Comparison of ENCODE assay signal across 8 cellular contexts in the genomic region with DNA sequence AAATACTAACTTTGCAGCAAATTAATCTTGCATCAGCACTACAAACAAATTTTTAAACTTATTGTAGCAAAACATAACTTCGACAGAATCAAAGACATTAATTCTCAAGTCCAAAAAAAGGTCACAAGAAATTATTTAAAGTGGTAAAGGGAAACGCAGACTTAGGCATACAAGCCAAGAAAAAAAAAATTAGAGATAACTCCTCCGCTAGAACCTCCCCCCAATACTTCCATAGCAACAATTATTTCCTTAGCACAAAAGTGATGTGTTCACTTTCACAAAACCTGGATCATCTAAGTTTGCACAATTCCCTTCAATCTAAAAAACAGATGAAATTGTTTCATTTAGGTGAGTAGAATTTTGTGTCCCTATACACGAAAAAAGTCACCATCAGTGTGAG. TPM values are rescaled to one million over a fixed set of nuclear protein-coding genes. Genes with fewer than 3 reads are reported as not detected.
A peak's percentile ranks its signal among the peaks of the same experiment; 100 is the strongest.
DNase-seq lines count a peak whose midpoint lies in the region; ATAC-seq, FAIRE-seq and TF ChIP-seq lines count a peak whose summit lies in the region.

No MANE protein-coding gene starts in this region.

- CTCF ChIA-PET in GM12878 (lab: Yijun Ruan, JAX) = interaction anchor here (0.9 to 3.8 kb wide), 5 partner anchors 13 to 86 kb away, joined by 3 to 21 read pairs (median 6); partner anchors contain the start of gene RPS3A

- ATAC-seq in GM12878 = no peak

- H3K36me3 ChIP-seq in GM12878 (ENCODE audit: control insufficient read depth in 2 of 2, insufficient read depth in 2 of 2, low read length in 1 of 2) (no peaks in the 10 kb centered on the region; a peak in 2 of 4 replicates), mesenchymal stem cell (ENCODE audit: control insufficient read depth in 1 of 2, insufficient read depth in 2 of 2, low read depth in 1 of 2, low read length in 2 of 2) (no peaks in the 10 kb centered on the region), urinary bladder (ENCODE audit: insufficient read depth) (no peaks in the 10 kb centered on the region)

- H3K27ac ChIP-seq in GM12878 (ENCODE audit: control insufficient read depth, insufficient read depth) (peak overlapping the region; percentile 92), mesenchymal stem cell (ENCODE audit: low read length, poor library complexity, severe bottlenecking) (no peak overlapping the region), urinary bladder (ENCODE audit: low read depth) (no peak overlapping the region)

- H3K4me3 ChIP-seq in GM12878 (peak overlapping the region; percentile 100), mesenchymal stem cell (ENCODE audit: insufficient read depth in 1 of 2, low read depth in 1 of 2, low read length in 2 of 2) (peak overlapping the region in 1 of 2 experiments; percentile 100), urinary bladder (ENCODE audit: low read depth, low read length) (peak overlapping the region; percentile 83)

- WGBS in GM12878 (ENCODE audit: insufficient coverage, insufficient replicate concordance, low lambda C conversion rate, missing lambda C conversion rate) = 26% methylated on average over 4 of the region's 4 CpGs
- WGBS in mesenchymal stem cell = 72% methylated on average over 2 of the region's 4 CpGs
- 25% methylated on average over 4 of the region's 4 CpGs for WGBS in urinary bladder

- H3K27ac Mint-ChIP-seq in activated naive CD4-positive, alpha-beta T cell treated with anti-CD3 and anti-CD28 coated beads, Interleukin-2, amount 50 U/mL, for 24 hours = peak overlapping the region; percentile 99

- no TSS peak for BruUV-seq in GM12878 (replicated peaks; lab: Mats Ljungman, UMichigan)

- H3K4me2 ChIP-seq in GM12878 (ENCODE audit: control insufficient read depth, insufficient read depth) (peak overlapping the region; percentile 53), mesenchymal stem cell (ENCODE audit: low read length, poor library complexity, severe bottlenecking) (peak overlapping the region; percentile 66)

- H2BK15ac ChIP-seq in mesenchymal stem cell (ENCODE audit: low read depth, poor library complexity, severe bottlenecking) = no peak overlapping the region

- RAD21 ChIA-PET in GM12878 (lab: Charles Lee; ENCODE audit: unreplicated experiment) = interaction anchor here (1.0 to 7.2 kb wide), 7 partner anchors 14 to 89 kb away, joined by 3 to 36 read pairs (median 6); no protein-coding TSS in a partner anchor

- no peak overlapping the region for H3K18ac ChIP-seq in mesenchymal stem cell (ENCODE audit: low read depth in 1 of 2, low read length in 2 of 2)

- no peaks in the 10 kb centered on the region for H3K9me3 Mint-ChIP-seq in activated naive CD4-positive, alpha-beta T cell treated with anti-CD3 and anti-CD28 coated beads, Interleukin-2, amount 50 U/mL, for 24 hours

- H3K4ac ChIP-seq in mesenchymal stem cell (ENCODE audit: low read depth in 1 of 2, low read length in 2 of 2) = no peak overlapping the region

- H3K23ac ChIP-seq in mesenchymal stem cell (ENCODE audit: low read length in 2 of 2) = no peak overlapping the region

- TF ChIP-seq POLR2A in GM12878 (IDR thresholded peaks at IDR 0.05; ENCODE audit: low read depth, low read length) = no peak

- no peaks in the 10 kb centered on the region for H3K27me3 Mint-ChIP-seq in activated naive CD4-positive, alpha-beta T cell treated with anti-CD3 and anti-CD28 coated beads, Interleukin-2, amount 50 U/mL, for 24 hours

- H4K91ac ChIP-seq in mesenchymal stem cell (ENCODE audit: low read length) = no peak overlapping the region

- no peak overlapping the region for H4K8ac ChIP-seq in mesenchymal stem cell (ENCODE audit: low read length)

- POLR2A ChIA-PET in GM12878 (lab: Charles Lee) = interaction anchor here (0.7 to 3.8 kb wide), 13 partner anchors 9 to 88 kb away, joined by 3 to 41 read pairs (median 4); partner anchors contain the start of gene RPS3A

- no peak overlapping the region for H3K14ac ChIP-seq in mesenchymal stem cell (ENCODE audit: low read length in 2 of 2)

- in situ Hi-C loops in GM12878 (cut with MboI) = no loop called here

- peaks cover 9% of the 10 kb centered on the region for H3K79me1 ChIP-seq in mesenchymal stem cell (replicated peaks; ENCODE audit: low read length, poor library complexity, severe bottlenecking)

- H4K20me1 ChIP-seq in GM12878 (ENCODE audit: control insufficient read depth, insufficient read depth) = no peaks in the 10 kb centered on the region

- no peak overlapping the region for H2BK12ac ChIP-seq in mesenchymal stem cell (ENCODE audit: low read length in 2 of 2)

- H3K9ac ChIP-seq in GM12878 (ENCODE audit: control insufficient read depth, insufficient read depth, low read length) (peak overlapping the region; percentile 96), mesenchymal stem cell (ENCODE audit: low read length) (peak overlapping the region; percentile 92)

- no peak overlapping the region for H2BK120ac ChIP-seq in mesenchymal stem cell (ENCODE audit: low read depth, low read length)

- peak overlapping the region; percentile 100 for H3K4me3 Mint-ChIP-seq in activated naive CD4-positive, alpha-beta T cell treated with anti-CD3 and anti-CD28 coated beads, Interleukin-2, amount 50 U/mL, for 24 hours

- no peak for FAIRE-seq in GM12878 (lab: Jason Lieb, UNC)

- TF ChIP-seq CTCF in GM12878 (IDR thresholded peaks at IDR 0.05 in 2 of 3, conservative IDR thresholded peaks at IDR 0.05 in 1 of 3; ENCODE audit: control insufficient read depth in 2 of 3, extremely low read depth in 1 of 3, insufficient read depth in 1 of 3, low read depth in 3 of 3, low read length in 3 of 3) (no peak), GM20000 (IDR thresholded peaks at IDR 0.05; ENCODE audit: extremely low read depth, missing control alignments) (no peak)

- no peak overlapping the region for H2BK5ac ChIP-seq in mesenchymal stem cell (ENCODE audit: low read depth, low read length, poor library complexity, severe bottlenecking)

- peak overlapping the region; percentile 93 for H2AFZ ChIP-seq in GM12878 (ENCODE audit: control insufficient read depth, low read depth, low read length)
- no peak overlapping the region for H2AFZ ChIP-seq in mesenchymal stem cell (ENCODE audit: low read depth, low read length)

- H3K36me3 Mint-ChIP-seq in activated naive CD4-positive, alpha-beta T cell treated with anti-CD3 and anti-CD28 coated beads, Interleukin-2, amount 50 U/mL, for 24 hours = peaks cover 4% of the 10 kb centered on the region

- SMC1A ChIA-PET in GM12878 (lab: Charles Lee; ENCODE audit: uncharacterized antibody, unreplicated experiment) = interaction anchor here (0.7 to 5.0 kb wide), 10 partner anchors 8 to 101 kb away, joined by 3 to 31 read pairs (median 8); partner anchors contain the start of gene RPS3A

- TF ChIP-seq EP300 in GM12878 (IDR thresholded peaks at IDR 0.05; ENCODE audit: borderline replicate concordance in 1 of 2, control insufficient read depth in 1 of 2, low read depth in 2 of 2, low read length in 2 of 2) = no peak

- H3K27me3 ChIP-seq in GM12878 (replicated peaks in 1 of 2; ENCODE audit: control insufficient read depth in 2 of 2, insufficient read depth in 2 of 2, low read length in 1 of 2) (no peaks in the 10 kb centered on the region), mesenchymal stem cell (ENCODE audit: control insufficient read depth in 1 of 2, insufficient read depth in 1 of 2, low read length in 2 of 2) (no peaks in the 10 kb centered on the region)

- no peak overlapping the region for H2AK5ac ChIP-seq in mesenchymal stem cell (ENCODE audit: low read length, severe bottlenecking)

- H3K79me2 ChIP-seq in GM12878 (ENCODE audit: control insufficient read depth, insufficient read depth, low read length) = peaks cover 62% of the 10 kb centered on the region

- intact Hi-C loops in GM12878 (cut with micrococcal nuclease; ENCODE audit: unreplicated experiment) = no loop called here

- peaks cover 26% of the 10 kb centered on the region for H3K4me1 Mint-ChIP-seq in activated naive CD4-positive, alpha-beta T cell treated with anti-CD3 and anti-CD28 coated beads, Interleukin-2, amount 50 U/mL, for 24 hours

- TF ChIP-seq RAD21 in GM12878 (IDR thresholded peaks at IDR 0.05; ENCODE audit: insufficient read depth, low read depth, low read length) = no peak

- no peaks in the 10 kb centered on the region; the same call in 2 of the 3 replicates for H3K9me3 ChIP-seq in GM12878 (replicated peaks; ENCODE audit: control insufficient read depth, insufficient read depth, low read length)
- H3K9me3 ChIP-seq in mesenchymal stem cell (ENCODE audit: control insufficient read depth, low read length) = no peaks in the 10 kb centered on the region

- H3K4me1 ChIP-seq in GM12878 (ENCODE audit: control insufficient read depth, insufficient read depth, low read length) = peaks cover 4% of the 10 kb centered on the region
- no peaks in the 10 kb centered on the region for H3K4me1 ChIP-seq in mesenchymal stem cell (ENCODE audit: control insufficient read depth, insufficient read depth, low read depth, low read length)
- peaks cover 3% of the 10 kb centered on the region for H3K4me1 ChIP-seq in urinary bladder (ENCODE audit: insufficient read depth)

- no peak for DNase-seq in activated naive CD4-positive, alpha-beta T cell treated with Interleukin-2 at 50 U/mL for 16 hours
- no peak for DNase-seq in GM12878 (ENCODE audit: low read depth, low spot score)
- no peak for DNase-seq in mesenchymal stem cell
- no peak for DNase-seq in GM20000 (ENCODE audit: low spot score)
- no peak for DNase-seq in dermis blood vessel endothelial cell
- no peak for DNase-seq in middle frontal gyrus (ENCODE audit: extremely low spot score, low spot score)

RNA-seq across cellular contexts. Expression of gene LRBA, which starts 1.1 kb away (rescaled TPM):
- total RNA-seq in GM12878 (2013; cell fraction: nucleolus; rRNA removed) = 574 and 578 TPM in 2 replicates
- 75.5 and 89.8 TPM in 2 replicates for total RNA-seq in GM12878 (2014; rRNA removed)
- 93.4 and 101 TPM in 2 replicates for total RNA-seq in GM12878 (2014; rRNA removed; fragmentation: Illumina TruSeq; extraction: Trizol)
- total RNA-seq in GM12878 (2021) = 70.6 and 72.7 TPM in 2 replicates
- 40.5 TPM for polyA plus RNA-seq in GM12878 (2011; ENCODE audit: low read depth)
- polyA plus RNA-seq in GM12878 (2011; rRNA removed) = 74.6 and 82.6 TPM in 2 replicates
- 71.9 and 79.6 TPM in 2 replicates for polyA plus RNA-seq in GM12878 (2011; cell fraction: cytosol; rRNA removed)
- 58.5 and 60.2 TPM in 2 replicates for polyA plus RNA-seq in GM12878 (2011; cell fraction: nucleus; rRNA removed)
- polyA plus RNA-seq in GM12878 (2012) = 39.6 and 45.7 TPM in 2 replicates
- 74.4 and 98.9 TPM in 2 replicates for polyA plus RNA-seq in GM12878 (2014; fragmentation: Illumina TruSeq; extraction: Trizol)
- 10 to 100 TPM; 20.3 to 22.0 TPM for polyA plus RNA-seq in GM12878 (2014; fragmentation: Nextera tagmentation; extraction: Ambion mirVana)
- 37.1 and 39.4 TPM in 2 replicates for polyA plus RNA-seq in GM12878 (2014; rRNA removed)
- 10 to 100 TPM; 24.8 to 29.4 TPM for polyA plus RNA-seq in GM12878 (2016; fragmentation: Nextera tagmentation; extraction: Ambion mirVana)
- 433 TPM in 2 replicates for polyA minus RNA-seq in GM12878 (2011; rRNA and poly(A)+ RNA removed)
- 91.3 and 96.2 TPM in 2 replicates for polyA minus RNA-seq in GM12878 (2011; cell fraction: cytosol; rRNA and poly(A)+ RNA removed)
- polyA minus RNA-seq in GM12878 (2011; cell fraction: nucleus; rRNA and poly(A)+ RNA removed) = 384 and 542 TPM in 2 replicates
- polyA plus RNA-seq in mesenchymal stem cell (2013, experiment 1 of 2) = 9.2 TPM
- 8.3 TPM for polyA plus RNA-seq in mesenchymal stem cell (2013, experiment 2 of 2)
- 92.0 TPM for total RNA-seq in urinary bladder
- polyA plus RNA-seq in urinary bladder = 11.6 TPM
- total RNA-seq in dermis blood vessel endothelial cell = 52.4 and 85.2 TPM in 2 replicates
